15 cellular contexts compared by ENCODE assay signal in genomic region chr6:116144590-116144989, GRCh38. TPM values are rescaled to one million over a fixed set of nuclear protein-coding genes. Genes with fewer than 3 reads are reported as not detected.
DNase-seq lines count a peak whose midpoint lies in the region; ATAC-seq, FAIRE-seq and TF ChIP-seq lines count a peak whose summit lies in the region.
"Had no signal": no experiment of that assay in that cellular context is flagged by ENCODE, and none has a peak within 500 bp of the region (broad histone marks: within the 10 kb centered on the region; RNA-seq: fewer than 3 reads in every experiment).

No MANE protein-coding gene starts in this region.

- H3K4me1 ChIP-seq in left ventricle myocardium inferior (peaks cover 29% of the 10 kb centered on the region), body of pancreas (no peaks in the 10 kb centered on the region)

- TF ChIP-seq POLR2A in body of pancreas (IDR thresholded peaks at IDR 0.05) = no peak

- no peak for DNase-seq in Right ventricle myocardium inferior (ENCODE audit: missing footprints)
- DNase-seq in left ventricle myocardium inferior = no peak
- peak; percentile 18 for DNase-seq in SK-N-MC (ENCODE audit: low read depth, low spot score)
- peak; percentile 16 for DNase-seq in fibroblast of the conjunctiva (ENCODE audit: low read depth)
- DNase-seq in urothelium cell line (ENCODE audit: low spot score) = peak; percentile 67
- DNase-seq in NCI-H2227 (lab: John Stamatoyannopoulos, UW; ENCODE audit: unreplicated experiment) = no peak
- no peak for DNase-seq in activated naive CD4-positive, alpha-beta T cell (lab: John Stamatoyannopoulos, UW)
- no peak for DNase-seq in body of pancreas
- DNase-seq: activated CD8-positive, alpha-beta T cell treated with anti-CD3 and anti-CD28 coated beads, Interleukin-2, amount 10 ng/mL, durations not matched to agents 7 days and 5 days; activated naive CD8-positive, alpha-beta T cell treated with anti-CD3 and anti-CD28 coated beads, Interleukin-2, amount 50 U/mL, for 24 hours; MM.1S; NCI-H774; pancreas had no signal

- 66 to 67% methylated on average over 3 of the region's 3 CpGs for WGBS in body of pancreas, 2 donors

- ATAC-seq in Right ventricle myocardium inferior (peak; percentile 50), body of pancreas (no peak)
- ATAC-seq: activated CD8-positive, alpha-beta T cell treated with anti-CD3 and anti-CD28 coated beads, Interleukin-2, amount 10 ng/mL, durations not matched to agents 7 days and 5 days; activated naive CD8-positive, alpha-beta T cell treated with anti-CD3 and anti-CD28 coated beads, Interleukin-2, amount 50 U/mL, for 24 hours had no signal

- H3K4me3 ChIP-seq in left ventricle myocardium inferior (no peak overlapping the region), SK-N-MC (no peak overlapping the region), body of pancreas (no peak overlapping the region)
- H3K4me3 ChIP-seq: pancreas had no signal

- H3K9me3 ChIP-seq in left ventricle myocardium inferior (replicated peaks) (no peaks in the 10 kb centered on the region), SK-N-MC (ENCODE audit: low read depth, low read length) (no peaks in the 10 kb centered on the region), body of pancreas (no peaks in the 10 kb centered on the region)
- H3K9me3 ChIP-seq: pancreas had no signal

- H3K27ac ChIP-seq in left ventricle myocardium inferior (replicated peaks) (no peak overlapping the region), SK-N-MC (no peak overlapping the region), body of pancreas (no peak overlapping the region)
- H3K27ac ChIP-seq: pancreas had no signal

- H3K9ac ChIP-seq in SK-N-MC (ENCODE audit: insufficient read length) = no peak overlapping the region

- peak; percentile 79 for FAIRE-seq in urothelium cell line (lab: Jason Lieb, UNC)
- FAIRE-seq: A204.1 had no signal

- no peaks in the 10 kb centered on the region for H3K36me3 ChIP-seq in left ventricle myocardium inferior
- H3K36me3 ChIP-seq in SK-N-MC (ENCODE audit: insufficient read depth, low read length) = no peaks in the 10 kb centered on the region
- no peaks in the 10 kb centered on the region for H3K36me3 ChIP-seq in body of pancreas (replicated peaks in 1 of 2; ENCODE audit: insufficient read depth in 1 of 2, low read depth in 2 of 2)
- H3K36me3 ChIP-seq: pancreas had no signal

- TF ChIP-seq CTCF in left ventricle myocardium inferior (IDR thresholded peaks at IDR 0.05; ENCODE audit: borderline replicate concordance) = no peak
- TF ChIP-seq CTCF in body of pancreas (IDR thresholded peaks at IDR 0.05) = no peak

- H3K27me3 ChIP-seq in left ventricle myocardium inferior (ENCODE audit: low read depth) (no peaks in the 10 kb centered on the region), body of pancreas (no peaks in the 10 kb centered on the region)
- H3K27me3 ChIP-seq: pancreas had no signal

- intact Hi-C loops in Right ventricle myocardium inferior (cut with DNase I) = no loop called here
- intact Hi-C loops in left ventricle myocardium inferior (cut with micrococcal nuclease) = no loop called here
- intact Hi-C loops in body of pancreas (cut with DNase I) = no loop called here

RNA-seq across cellular contexts. Expression of gene COL10A1, which starts 18.7 kb away (rescaled TPM):
- total RNA-seq in Right ventricle myocardium inferior = not detected
- 0.05 TPM for total RNA-seq in left ventricle myocardium inferior
- total RNA-seq in body of pancreas = 1 to 10 TPM in 1 of 2 donors, under 1 TPM in 1; 0.26 to 4.9 TPM
- total RNA-seq: activated CD8-positive, alpha-beta T cell treated with anti-CD3 and anti-CD28 coated beads, Interleukin-2, amount 10 ng/mL, durations not matched to agents 7 days and 5 days; T-helper 1 cell treated with Interleukin-12 subunit alpha and Interleukin-12 subunit beta and Interleukin-4 antibody, amounts not matched to agents 30 ng/mL and 1 ng/mL, for 36 hours had no signal

RNA-seq across cellular contexts. Expression of gene NT5DC1, which starts 43.9 kb away (rescaled TPM):
- total RNA-seq in Right ventricle myocardium inferior (49.9 TPM), left ventricle myocardium inferior (64.3 TPM), body of pancreas (10 to 100 TPM in 1 of 2 donors, 1 to 10 TPM in 1; 5.6 to 10.9 TPM)

Comparison
In these comparisons a context has a peak if more than half of its experiments do, and no peak if none do; other contexts are left out.
1. DNase-seq: peak in SK-N-MC (single experiment), fibroblast of the conjunctiva (single experiment) and urothelium cell line (single experiment); none in Right ventricle myocardium inferior (single experiment), left ventricle myocardium inferior (single experiment), NCI-H2227 (single experiment), activated naive CD4-positive, alpha-beta T cell (0 of 4) and body of pancreas (0 of 4).